Comparison of ENCODE assay signal across 20 cellular contexts in genomic region chr14:105155681-105156413, GRCh38. TPM values are rescaled to one million over a fixed set of nuclear protein-coding genes. Genes with fewer than 3 reads are reported as not detected.
DNase-seq lines count a peak whose midpoint lies in the region; ATAC-seq, FAIRE-seq and TF ChIP-seq lines count a peak whose summit lies in the region.
"Had no signal": no experiment of that assay in that cellular context is flagged by ENCODE, and none has a peak within 500 bp of the region (broad histone marks: within the 10 kb centered on the region; RNA-seq: fewer than 3 reads in every experiment).

No MANE protein-coding gene starts in this region.

- no peaks in the 10 kb centered on the region for H3K9me3 ChIP-seq in neural progenitor cell (ENCODE audit: low read depth)

- H3K27me3 ChIP-seq in neural progenitor cell: no peaks in the 10 kb centered on the region

- H3K9me3 Mint-ChIP-seq in neural progenitor cell: no peaks in the 10 kb centered on the region
- H3K9me3 Mint-ChIP-seq in activated naive CD4-positive, alpha-beta T cell treated with anti-CD3 and anti-CD28 coated beads, Interleukin-2, amount 50 U/mL, for 72 hours: no peaks in the 10 kb centered on the region

- no peak overlapping the region for H3K27ac Mint-ChIP-seq in neural progenitor cell
- no peak overlapping the region for H3K27ac Mint-ChIP-seq in activated naive CD4-positive, alpha-beta T cell treated with anti-CD3 and anti-CD28 coated beads, Interleukin-2, amount 50 U/mL, for 72 hours
- H3K27ac Mint-ChIP-seq: CD4-positive, CD25-positive, alpha-beta regulatory T cell had no signal

- no peaks in the 10 kb centered on the region for H3K36me3 Mint-ChIP-seq in neural progenitor cell
- no peaks in the 10 kb centered on the region for H3K36me3 Mint-ChIP-seq in activated naive CD4-positive, alpha-beta T cell treated with anti-CD3 and anti-CD28 coated beads, Interleukin-2, amount 50 U/mL, for 72 hours
- H3K36me3 Mint-ChIP-seq: CD4-positive, CD25-positive, alpha-beta regulatory T cell had no signal

- no peak overlapping the region for H3K4me3 Mint-ChIP-seq in neural progenitor cell
- H3K4me3 Mint-ChIP-seq: CD4-positive, CD25-positive, alpha-beta regulatory T cell had no signal

- DNase-seq in NCI-H1417 (lab: John Stamatoyannopoulos, UW): peak in 2 of 3 experiments; percentile 94 to 95
- no peak for DNase-seq in NCI-H1417 treated with DMSO at 0.1 percent for 48 hours (lab: John Stamatoyannopoulos, UW)
- peak; percentile 54 for DNase-seq in ELF-1 (ENCODE audit: low read depth, low spot score)
- no peak for DNase-seq in RWPE1 (ENCODE audit: low spot score)
- DNase-seq in neural progenitor cell (ENCODE audit: low spot score): no peak
- no peak for DNase-seq in RCC 7860 (ENCODE audit: low spot score)
- no peak for DNase-seq in activated naive CD4-positive, alpha-beta T cell treated with anti-CD3 and anti-CD28 coated beads, Interleukin-2, amount 50 U/mL, for 72 hours (ENCODE audit: low spot score in 2 of 2)
- DNase-seq: CD4-positive, CD25-positive, alpha-beta regulatory T cell; DMS 273 treated with DMSO at 0.1 percent for 48 hours; DND-41; GM23248; KBM-7; NCI-H1105 treated with DMSO at 0.1 percent for 48 hours; NCI-H187; NCI-H748 treated with DMSO at 0.1 percent for 48 hours; SIG-M5 had no signal

- POLR2A ChIA-PET in RWPE1 (lab: Yijun Ruan, JAX; ENCODE audit: low non-redundant PET): no interaction called here

- TF ChIP-seq CTCF in RWPE1 (conservative IDR thresholded peaks at IDR 0.05; ENCODE audit: low read depth) (no peak), neural progenitor cell (IDR thresholded peaks at IDR 0.05) (no peak)

- no peaks in the 10 kb centered on the region for H3K36me3 ChIP-seq in neural progenitor cell

- no peak overlapping the region for H3K9ac ChIP-seq in neural progenitor cell
- H3K9ac ChIP-seq: GM23248 had no signal

- CTCF ChIA-PET in RWPE1 (lab: Yijun Ruan, JAX): interaction anchor here (0.5 to 1.0 kb wide), 3 partner anchors 65 to 1072 kb away, joined by 3 read pairs; no protein-coding TSS in a partner anchor

- H3K27ac ChIP-seq in RWPE1 (peak overlapping the region; percentile 32), neural progenitor cell (no peak overlapping the region)
- H3K27ac ChIP-seq: 22Rv1, GM23248 had no signal

- H3K27me3 Mint-ChIP-seq in neural progenitor cell (ENCODE audit: insufficient read depth, low read depth): peaks cover under 1% of the 10 kb centered on the region
- H3K27me3 Mint-ChIP-seq: CD4-positive, CD25-positive, alpha-beta regulatory T cell had no signal

- no peak overlapping the region for H3K4me3 ChIP-seq in neural progenitor cell
- H3K4me3 ChIP-seq: GM23248 had no signal

- H3K79me2 ChIP-seq in neural progenitor cell (ENCODE audit: low read depth): no peaks in the 10 kb centered on the region

- peaks cover 9% of the 10 kb centered on the region for H3K4me1 ChIP-seq in neural progenitor cell

- no peak for ATAC-seq in GM19328 (IDR thresholded peaks at IDR 0.05; ENCODE audit: unreplicated experiment)
- ATAC-seq in activated naive CD4-positive, alpha-beta T cell treated with anti-CD3 and anti-CD28 coated beads, Interleukin-2, amount 50 U/mL, for 72 hours: no peak
- ATAC-seq: SK-N-SH treated with all-trans-retinoic acid at 6 μM for 48 hours had no signal

- H4K20me1 ChIP-seq in neural progenitor cell (ENCODE audit: low read depth): no peaks in the 10 kb centered on the region

- no peak for FAIRE-seq in RCC 7860 (lab: Jason Lieb, UNC)
- FAIRE-seq: G401.6 had no signal

- H2AFZ ChIP-seq in neural progenitor cell (replicated peaks): no peak overlapping the region
- H2AFZ ChIP-seq: GM23248 had no signal

- H3K4me2 ChIP-seq in neural progenitor cell: peak overlapping the region; percentile 13

- H3F3A ChIP-seq in neural progenitor cell (ENCODE audit: low read depth): no peaks in the 10 kb centered on the region

- H3K4me1 Mint-ChIP-seq in neural progenitor cell: no peaks in the 10 kb centered on the region
- H3K4me1 Mint-ChIP-seq: CD4-positive, CD25-positive, alpha-beta regulatory T cell had no signal

RNA-seq across cellular contexts. Expression of gene JAG2, which starts 12.7 kb away (rescaled TPM):
- total RNA-seq in neural progenitor cell (ENCODE audit: low replicate concordance): 2.1 and 4.3 TPM in 2 replicates
- 10 to 100 TPM in 1 of 2 donors, 1 to 10 TPM in 1; 4.3 to 10.5 TPM for total RNA-seq in activated naive CD4-positive, alpha-beta T cell treated with anti-CD3 and anti-CD28 coated beads, Interleukin-2, amount 50 U/mL, for 72 hours

RNA-seq across cellular contexts. Expression of gene NUDT14, which starts 25.3 kb away (rescaled TPM):
- total RNA-seq in neural progenitor cell (ENCODE audit: low replicate concordance): 5.5 and 27.0 TPM in 2 replicates
- total RNA-seq in activated naive CD4-positive, alpha-beta T cell treated with anti-CD3 and anti-CD28 coated beads, Interleukin-2, amount 50 U/mL, for 72 hours: 10 to 100 TPM; 20.0 to 22.6 TPM

Comparison
In these comparisons a context has a peak if more than half of its experiments do, and no peak if none do; other contexts are left out.
1. DNase-seq: peak in NCI-H1417 (2 of 3) and ELF-1 (single experiment); none in NCI-H1417 treated with DMSO at 0.1 percent for 48 hours (single experiment), RWPE1 (single experiment), neural progenitor cell (single experiment), RCC 7860 (single experiment) and activated naive CD4-positive, alpha-beta T cell treated with anti-CD3 and anti-CD28 coated beads, Interleukin-2, amount 50 U/mL, for 72 hours (0 of 2).